8 cellular contexts compared by ENCODE assay signal in the genomic region with DNA sequence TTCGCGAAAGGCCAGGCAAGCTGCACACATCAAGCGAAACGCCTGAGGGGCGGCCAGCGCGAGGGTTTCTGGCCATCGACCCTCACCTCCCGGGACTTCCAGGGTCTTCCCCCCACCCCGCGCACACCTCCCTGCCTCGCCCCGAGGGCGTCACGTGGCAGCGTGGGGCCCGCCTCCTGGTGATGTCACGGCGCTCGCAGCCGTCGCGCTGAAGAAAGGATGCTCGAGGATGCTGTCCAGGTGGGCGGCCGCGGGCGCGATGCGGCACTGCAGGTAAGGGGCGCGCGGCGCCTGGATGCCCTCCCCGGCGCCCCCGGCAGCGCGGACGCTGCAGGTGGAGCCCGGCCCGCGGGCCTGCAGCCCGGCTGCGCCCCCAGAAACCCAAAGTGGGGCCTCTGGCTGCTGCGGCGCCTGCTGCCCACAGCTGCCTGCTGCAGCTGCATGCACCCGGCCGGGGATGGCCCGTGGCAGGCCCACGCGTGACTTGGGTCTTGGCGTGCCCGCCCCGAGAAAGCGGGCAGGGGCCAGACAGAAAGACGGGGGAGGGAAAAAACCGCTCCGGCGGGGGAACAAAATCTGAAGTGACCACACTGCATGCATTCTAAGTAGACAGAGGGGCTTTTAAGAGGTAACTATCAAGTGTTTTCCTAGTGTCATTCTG. TPM values are rescaled to one million over a fixed set of nuclear protein-coding genes. Genes with fewer than 3 reads are reported as not detected.
A peak's percentile ranks its signal among the peaks of the same experiment; 100 is the strongest.
DNase-seq lines count a peak whose midpoint lies in the region; FAIRE-seq and TF ChIP-seq lines count a peak whose summit lies in the region.

No MANE protein-coding gene starts in this region.

- no peak overlapping the region for H2BK15ac ChIP-seq in mesenchymal stem cell (ENCODE audit: low read depth, poor library complexity, severe bottlenecking)

- peak overlapping the region; percentile 87 for H3K9ac ChIP-seq in mesenchymal stem cell (ENCODE audit: low read length)

- no peak overlapping the region for H3K23ac ChIP-seq in mesenchymal stem cell (ENCODE audit: low read length in 2 of 2)

- H2BK12ac ChIP-seq in mesenchymal stem cell (ENCODE audit: low read length in 2 of 2), result no peak overlapping the region

- TF ChIP-seq CTCF in cardiac fibroblast (IDR thresholded peaks at IDR 0.05; ENCODE audit: low read depth, low read length), result no peak

- peak overlapping the region; percentile 84 for H3K4me2 ChIP-seq in mesenchymal stem cell (ENCODE audit: low read length, poor library complexity, severe bottlenecking)

- no peak overlapping the region for H2BK120ac ChIP-seq in mesenchymal stem cell (ENCODE audit: low read depth, low read length)

- H4K91ac ChIP-seq in mesenchymal stem cell (ENCODE audit: low read length), result no peak overlapping the region

- no peak overlapping the region for H4K8ac ChIP-seq in mesenchymal stem cell (ENCODE audit: low read length)

- H3K9me3 ChIP-seq in mesenchymal stem cell (ENCODE audit: control insufficient read depth, low read length), result no peaks in the 10 kb centered on the region

- H3K36me3 ChIP-seq in mesenchymal stem cell (ENCODE audit: control insufficient read depth in 1 of 2, insufficient read depth in 2 of 2, low read depth in 1 of 2, low read length in 2 of 2), result peaks cover 0 to 2% of the 10 kb centered on the region in 2 experiments

- H3K4ac ChIP-seq in mesenchymal stem cell (ENCODE audit: low read depth in 1 of 2, low read length in 2 of 2), result no peak overlapping the region

- H3K27me3 ChIP-seq in mesenchymal stem cell (ENCODE audit: control insufficient read depth in 1 of 2, insufficient read depth in 1 of 2, low read length in 2 of 2), result peaks cover 0 to 4% of the 10 kb centered on the region in 2 experiments

- H3K18ac ChIP-seq in mesenchymal stem cell (ENCODE audit: low read depth in 1 of 2, low read length in 2 of 2), result no peak overlapping the region

- H3K79me1 ChIP-seq in mesenchymal stem cell (replicated peaks; ENCODE audit: low read length, poor library complexity, severe bottlenecking), result peaks cover 2% of the 10 kb centered on the region

- H3K27ac ChIP-seq in mesenchymal stem cell (ENCODE audit: low read length, poor library complexity, severe bottlenecking), result no peak overlapping the region

- H3K4me1 ChIP-seq in mesenchymal stem cell (ENCODE audit: control insufficient read depth, insufficient read depth, low read depth, low read length), result no peaks in the 10 kb centered on the region

- no peak overlapping the region for H2AK5ac ChIP-seq in mesenchymal stem cell (ENCODE audit: low read length, severe bottlenecking)

- DNase-seq in NCI-H2081 (lab: John Stamatoyannopoulos, UW), result peak; percentile 74 to 78
- DNase-seq in NCI-H2081 treated with DMSO at 0.1 percent for 48 hours (lab: John Stamatoyannopoulos, UW), result no peak
- DNase-seq in NCI-H146 treated with DMSO at 0.1 percent for 48 hours (lab: John Stamatoyannopoulos, UW; ENCODE audit: unreplicated experiment), result peak; percentile 36
- DNase-seq in cardiac fibroblast (ENCODE audit: low read depth in 2 of 2), result no peak
- peak; percentile 5 for DNase-seq in mesenchymal stem cell
- no peak for DNase-seq in NOMO-1 treated with dmso at 0.1 percent for 144 hours (lab: John Stamatoyannopoulos, UW; ENCODE audit: unreplicated experiment)
- no peak for DNase-seq in HTR-8/SVneo (ENCODE audit: insufficient read length, low spot score)
- no peak for DNase-seq in HK-2 (ENCODE audit: unreplicated experiment)

- no peak overlapping the region for H2AFZ ChIP-seq in mesenchymal stem cell (ENCODE audit: low read depth, low read length)

- WGBS in mesenchymal stem cell, result 11% methylated on average over 38 of the region's 60 CpGs

- peak overlapping the region; percentile 37 to 41 for H3K4me3 ChIP-seq in cardiac fibroblast (replicated peaks in 1 of 2; ENCODE audit: low read depth in 2 of 2, low read length in 2 of 2)
- H3K4me3 ChIP-seq in mesenchymal stem cell (ENCODE audit: insufficient read depth in 1 of 2, low read depth in 1 of 2, low read length in 2 of 2), result peak overlapping the region; percentile 43 to 70

- H3K14ac ChIP-seq in mesenchymal stem cell (ENCODE audit: low read length in 2 of 2), result no peak overlapping the region

- no peak for FAIRE-seq in HTR-8/SVneo (lab: Jason Lieb, UNC)

- H2BK5ac ChIP-seq in mesenchymal stem cell (ENCODE audit: low read depth, low read length, poor library complexity, severe bottlenecking), result no peak overlapping the region

RNA-seq across cellular contexts. Expression of gene CLCN4, which starts 1.6 kb away (rescaled TPM):
- polyA plus RNA-seq in mesenchymal stem cell (2013, experiment 1 of 2), result 3.0 TPM
- 3.0 TPM for polyA plus RNA-seq in mesenchymal stem cell (2013, experiment 2 of 2)

Comparison
In these comparisons a context has a peak if more than half of its experiments do, and no peak if none do; other contexts are left out.
1. DNase-seq: peak in NCI-H2081 (2 of 2), NCI-H146 treated with DMSO at 0.1 percent for 48 hours (single experiment) and mesenchymal stem cell (single experiment); none in NCI-H2081 treated with DMSO at 0.1 percent for 48 hours (single experiment), cardiac fibroblast (0 of 2), NOMO-1 treated with dmso at 0.1 percent for 144 hours (single experiment), HTR-8/SVneo (single experiment) and HK-2 (single experiment).